1 cellular context compared by ENCODE assay signal in the genomic region with DNA sequence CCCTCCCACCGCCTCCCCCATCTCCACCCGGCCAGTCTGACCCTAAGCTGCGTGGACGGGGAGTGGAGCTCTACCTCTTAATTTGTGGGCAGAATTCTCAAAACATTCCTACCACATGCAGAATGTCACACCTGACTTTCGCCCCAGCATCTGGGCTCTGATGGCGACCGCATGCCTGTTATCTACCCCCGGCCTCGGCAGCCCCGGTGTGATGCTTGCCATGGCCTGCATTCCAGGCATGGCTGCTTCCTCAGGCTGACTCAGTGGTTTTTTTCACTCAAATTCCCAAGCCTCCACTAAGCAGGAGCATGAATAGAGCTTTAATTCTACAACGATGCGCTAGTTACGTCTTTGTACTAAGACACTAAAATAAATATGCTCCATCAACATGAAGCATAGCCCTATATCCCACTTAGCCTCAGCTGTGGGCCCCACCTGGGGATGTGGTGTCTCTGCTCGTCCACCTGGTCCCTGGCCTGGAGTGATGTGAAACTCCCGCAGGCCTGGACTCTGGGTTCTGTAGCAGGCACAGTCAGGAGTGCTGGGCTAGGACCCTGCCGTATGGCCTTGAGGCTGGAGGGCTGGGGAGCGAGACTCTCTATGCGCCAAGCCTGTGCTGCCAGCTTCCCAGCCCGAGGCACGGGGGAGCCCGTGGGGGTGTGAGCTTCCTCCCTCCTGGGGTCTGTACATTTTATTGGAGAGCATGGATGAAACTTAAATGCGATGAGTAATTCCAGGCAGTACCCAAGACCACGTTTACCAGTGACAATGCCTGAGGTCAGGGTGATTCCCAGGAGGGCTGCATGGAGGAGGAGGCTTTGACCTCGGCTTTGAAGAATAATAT.
TF ChIP-seq lines count a peak whose summit lies in the region.

No MANE protein-coding gene starts in this region.

TF ChIP-seq in H1, 55 proteins besides CTCF, POLR2A, EP300 and RAD21:
- peak; percentile 74; the same call in 1 of the 2 replicates for TF ChIP-seq TEAD4 (IDR thresholded peaks at IDR 0.05; ENCODE audit: low read depth, low read length)
- TF ChIP-seq, protein P1, sequence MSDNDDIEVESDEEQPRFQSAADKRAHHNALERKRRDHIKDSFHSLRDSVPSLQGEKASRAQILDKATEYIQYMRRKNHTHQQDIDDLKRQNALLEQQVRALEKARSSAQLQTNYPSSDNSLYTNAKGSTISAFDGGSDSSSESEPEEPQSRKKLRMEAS (IDR thresholded peaks at IDR 0.05): peak; percentile 40; the same call in 1 of the 2 replicates
- no peak for TF ChIP-seq ZNF274 (IDR thresholded peaks at IDR 0.05; ENCODE audit: borderline replicate concordance, extremely low read depth, low read length)
- TF ChIP-seq, protein P2, sequence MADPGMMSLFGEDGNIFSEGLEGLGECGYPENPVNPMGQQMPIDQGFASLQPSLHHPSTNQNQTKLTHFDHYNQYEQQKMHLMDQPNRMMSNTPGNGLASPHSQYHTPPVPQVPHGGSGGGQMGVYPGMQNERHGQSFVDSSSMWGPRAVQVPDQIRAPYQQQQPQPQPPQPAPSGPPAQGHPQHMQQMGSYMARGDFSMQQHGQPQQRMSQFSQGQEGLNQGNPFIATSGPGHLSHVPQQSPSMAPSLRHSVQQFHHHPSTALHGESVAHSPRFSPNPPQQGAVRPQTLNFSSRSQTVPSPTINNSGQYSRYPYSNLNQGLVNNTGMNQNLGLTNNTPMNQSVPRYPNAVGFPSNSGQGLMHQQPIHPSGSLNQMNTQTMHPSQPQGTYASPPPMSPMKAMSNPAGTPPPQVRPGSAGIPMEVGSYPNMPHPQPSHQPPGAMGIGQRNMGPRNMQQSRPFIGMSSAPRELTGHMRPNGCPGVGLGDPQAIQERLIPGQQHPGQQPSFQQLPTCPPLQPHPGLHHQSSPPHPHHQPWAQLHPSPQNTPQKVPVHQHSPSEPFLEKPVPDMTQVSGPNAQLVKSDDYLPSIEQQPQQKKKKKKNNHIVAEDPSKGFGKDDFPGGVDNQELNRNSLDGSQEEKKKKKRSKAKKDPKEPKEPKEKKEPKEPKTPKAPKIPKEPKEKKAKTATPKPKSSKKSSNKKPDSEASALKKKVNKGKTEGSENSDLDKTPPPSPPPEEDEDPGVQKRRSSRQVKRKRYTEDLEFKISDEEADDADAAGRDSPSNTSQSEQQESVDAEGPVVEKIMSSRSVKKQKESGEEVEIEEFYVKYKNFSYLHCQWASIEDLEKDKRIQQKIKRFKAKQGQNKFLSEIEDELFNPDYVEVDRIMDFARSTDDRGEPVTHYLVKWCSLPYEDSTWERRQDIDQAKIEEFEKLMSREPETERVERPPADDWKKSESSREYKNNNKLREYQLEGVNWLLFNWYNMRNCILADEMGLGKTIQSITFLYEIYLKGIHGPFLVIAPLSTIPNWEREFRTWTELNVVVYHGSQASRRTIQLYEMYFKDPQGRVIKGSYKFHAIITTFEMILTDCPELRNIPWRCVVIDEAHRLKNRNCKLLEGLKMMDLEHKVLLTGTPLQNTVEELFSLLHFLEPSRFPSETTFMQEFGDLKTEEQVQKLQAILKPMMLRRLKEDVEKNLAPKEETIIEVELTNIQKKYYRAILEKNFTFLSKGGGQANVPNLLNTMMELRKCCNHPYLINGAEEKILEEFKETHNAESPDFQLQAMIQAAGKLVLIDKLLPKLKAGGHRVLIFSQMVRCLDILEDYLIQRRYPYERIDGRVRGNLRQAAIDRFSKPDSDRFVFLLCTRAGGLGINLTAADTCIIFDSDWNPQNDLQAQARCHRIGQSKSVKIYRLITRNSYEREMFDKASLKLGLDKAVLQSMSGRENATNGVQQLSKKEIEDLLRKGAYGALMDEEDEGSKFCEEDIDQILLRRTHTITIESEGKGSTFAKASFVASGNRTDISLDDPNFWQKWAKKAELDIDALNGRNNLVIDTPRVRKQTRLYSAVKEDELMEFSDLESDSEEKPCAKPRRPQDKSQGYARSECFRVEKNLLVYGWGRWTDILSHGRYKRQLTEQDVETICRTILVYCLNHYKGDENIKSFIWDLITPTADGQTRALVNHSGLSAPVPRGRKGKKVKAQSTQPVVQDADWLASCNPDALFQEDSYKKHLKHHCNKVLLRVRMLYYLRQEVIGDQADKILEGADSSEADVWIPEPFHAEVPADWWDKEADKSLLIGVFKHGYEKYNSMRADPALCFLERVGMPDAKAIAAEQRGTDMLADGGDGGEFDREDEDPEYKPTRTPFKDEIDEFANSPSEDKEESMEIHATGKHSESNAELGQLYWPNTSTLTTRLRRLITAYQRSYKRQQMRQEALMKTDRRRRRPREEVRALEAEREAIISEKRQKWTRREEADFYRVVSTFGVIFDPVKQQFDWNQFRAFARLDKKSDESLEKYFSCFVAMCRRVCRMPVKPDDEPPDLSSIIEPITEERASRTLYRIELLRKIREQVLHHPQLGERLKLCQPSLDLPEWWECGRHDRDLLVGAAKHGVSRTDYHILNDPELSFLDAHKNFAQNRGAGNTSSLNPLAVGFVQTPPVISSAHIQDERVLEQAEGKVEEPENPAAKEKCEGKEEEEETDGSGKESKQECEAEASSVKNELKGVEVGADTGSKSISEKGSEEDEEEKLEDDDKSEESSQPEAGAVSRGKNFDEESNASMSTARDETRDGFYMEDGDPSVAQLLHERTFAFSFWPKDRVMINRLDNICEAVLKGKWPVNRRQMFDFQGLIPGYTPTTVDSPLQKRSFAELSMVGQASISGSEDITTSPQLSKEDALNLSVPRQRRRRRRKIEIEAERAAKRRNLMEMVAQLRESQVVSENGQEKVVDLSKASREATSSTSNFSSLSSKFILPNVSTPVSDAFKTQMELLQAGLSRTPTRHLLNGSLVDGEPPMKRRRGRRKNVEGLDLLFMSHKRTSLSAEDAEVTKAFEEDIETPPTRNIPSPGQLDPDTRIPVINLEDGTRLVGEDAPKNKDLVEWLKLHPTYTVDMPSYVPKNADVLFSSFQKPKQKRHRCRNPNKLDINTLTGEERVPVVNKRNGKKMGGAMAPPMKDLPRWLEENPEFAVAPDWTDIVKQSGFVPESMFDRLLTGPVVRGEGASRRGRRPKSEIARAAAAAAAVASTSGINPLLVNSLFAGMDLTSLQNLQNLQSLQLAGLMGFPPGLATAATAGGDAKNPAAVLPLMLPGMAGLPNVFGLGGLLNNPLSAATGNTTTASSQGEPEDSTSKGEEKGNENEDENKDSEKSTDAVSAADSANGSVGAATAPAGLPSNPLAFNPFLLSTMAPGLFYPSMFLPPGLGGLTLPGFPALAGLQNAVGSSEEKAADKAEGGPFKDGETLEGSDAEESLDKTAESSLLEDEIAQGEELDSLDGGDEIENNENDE (IDR thresholded peaks at IDR 0.05; ENCODE audit: insufficient replicate concordance, low read length): no peak
TF ChIP-seq in H1: peak in this region for 2.
